In genomic region chr1:25799758-25800537, GRCh38 we compare ENCODE assay signal across 8 cellular contexts. TPM values are rescaled to one million over a fixed set of nuclear protein-coding genes. Genes with fewer than 3 reads are reported as not detected.
DNase-seq lines count a peak whose midpoint lies in the region; ATAC-seq and TF ChIP-seq lines count a peak whose summit lies in the region.

Gene SELENON (plus strand): TSS chr1:25800193. CDS start chr1:25800231, 38 bp downstream.

- no peaks in the 10 kb centered on the region for H3K27me3 ChIP-seq in neural cell (ENCODE audit: insufficient read depth, low read depth, low read length)

- H3K9ac ChIP-seq in neural cell (ENCODE audit: low read length) = peak within 1 kb of the TSS; percentile 74

- no peak within 1 kb of the TSS for H3K27ac ChIP-seq in neural cell (ENCODE audit: low read length)

- no peak for TF ChIP-seq CTCF in neural cell (IDR thresholded peaks at IDR 0.05; ENCODE audit: poor library complexity, severe bottlenecking)

- no peaks in the 10 kb centered on the region for H3K36me3 ChIP-seq in neural cell (ENCODE audit: insufficient read depth, low read length)

- no peak for TF ChIP-seq RAD21 in neural cell (conservative IDR thresholded peaks at IDR 0.05)

- H3K9me3 ChIP-seq in neural cell (ENCODE audit: low read length) = no peaks in the 10 kb centered on the region

- H2AFZ ChIP-seq in neural cell (ENCODE audit: low read depth, low read length) = peak within 1 kb of the TSS; percentile 80

- H3K4me2 ChIP-seq in neural cell (ENCODE audit: low read length) = peak within 1 kb of the TSS; percentile 62

- H3K9me2 ChIP-seq in neural cell (ENCODE audit: insufficient read depth, low read length) = no peaks in the 10 kb centered on the region

- peak within 1 kb of the TSS; percentile 66 for H3K4me3 ChIP-seq in neural cell (ENCODE audit: low read length)

- no peaks in the 10 kb centered on the region for H3K79me2 ChIP-seq in neural cell (replicated peaks; ENCODE audit: insufficient read depth, low read length)

- H4K20me1 ChIP-seq in neural cell (ENCODE audit: insufficient read depth) = no peaks in the 10 kb centered on the region

- ATAC-seq in HG03342 (IDR thresholded peaks at IDR 0.05; ENCODE audit: unreplicated experiment) = no peak

- H3F3A ChIP-seq in neural cell (ENCODE audit: insufficient read depth, low read length, poor library complexity, severe bottlenecking) = no peaks in the 10 kb centered on the region

- no peak for TF ChIP-seq EP300 in neural cell (conservative IDR thresholded peaks at IDR 0.05; ENCODE audit: poor library complexity, severe bottlenecking)

- DNase-seq in NCI-H82 (lab: John Stamatoyannopoulos, UW) = peak; percentile 67
- no peak for DNase-seq in NCI-H82 treated with DMSO at 0.1 percent for 48 hours (lab: John Stamatoyannopoulos, UW; ENCODE audit: unreplicated experiment)
- DNase-seq in NCI-H2227 treated with DMSO at 0.1 percent for 48 hours (lab: John Stamatoyannopoulos, UW) = peak; percentile 53
- peak; percentile 76 for DNase-seq in activated effector memory CD4-positive, alpha-beta T cell treated with anti-CD3 and anti-CD28 coated beads, Interleukin-2, amount 50 U/mL, for 16 hours
- DNase-seq in germinal center (ENCODE audit: low spot score) = peak; percentile 64
- DNase-seq in pons (ENCODE audit: low spot score) = no peak

TF ChIP-seq in neural cell, 6 proteins besides CTCF, POLR2A, EP300 and RAD21:
- TF ChIP-seq TAF1 (IDR thresholded peaks at IDR 0.05; ENCODE audit: low read depth) = peak; percentile 41
- TF ChIP-seq POLR2AphosphoS5 (IDR thresholded peaks at IDR 0.05) = peak; percentile 11
- TF ChIP-seq SMC3 (conservative IDR thresholded peaks at IDR 0.05; ENCODE audit: poor library complexity) = no peak
- TF ChIP-seq REST (IDR thresholded peaks at IDR 0.05; ENCODE audit: borderline replicate concordance) = no peak

RNA-seq across cellular contexts. Expression of gene SELENON, which starts in this region (rescaled TPM):
- polyA plus RNA-seq in neural cell = 6.5 and 14.3 TPM in 2 replicates
- 14.9 and 16.7 TPM in 2 replicates for polyA minus RNA-seq in neural cell

Comparison
In these comparisons a context has a peak if more than half of its experiments do, and no peak if none do; other contexts are left out.
1. DNase-seq: peak in NCI-H82 (single experiment), NCI-H2227 treated with DMSO at 0.1 percent for 48 hours (single experiment), activated effector memory CD4-positive, alpha-beta T cell treated with anti-CD3 and anti-CD28 coated beads, Interleukin-2, amount 50 U/mL, for 16 hours (single experiment) and germinal center (single experiment); none in NCI-H82 treated with DMSO at 0.1 percent for 48 hours (single experiment) and pons (single experiment).